ENCODE assay signal across 24 cellular contexts in genomic region chr10:7933262-7933661, GRCh38.
"Had no signal": no experiment of that assay in that cellular context is flagged by ENCODE, and none has a peak within 500 bp of the region (broad histone marks: within the 10 kb centered on the region; RNA-seq: fewer than 3 reads in every experiment).

No MANE protein-coding gene starts in this region.

- ATAC-seq: activated CD8-positive, alpha-beta memory T cell treated with anti-CD3 and anti-CD28 coated beads, Interleukin-2, amount 10 ng/mL, durations not matched to agents 7 days and 5 days; activated CD8-positive, alpha-beta T cell treated with anti-CD3 and anti-CD28 coated beads for 36 hours; body of pancreas; esophagus mucosa had no signal

- H3K27me3 Mint-ChIP-seq: activated B cell treated with CpG ODN at 0.5 μM for 24 hours; activated CD8-positive, alpha-beta memory T cell treated with anti-CD3 and anti-CD28 coated beads, Interleukin-2, amount 10 ng/mL, durations not matched to agents 7 days and 5 days; activated CD8-positive, alpha-beta T cell treated with anti-CD3 and anti-CD28 coated beads for 36 hours; memory B cell; progenitor cell of endocrine pancreas had no signal

- H3K4me3 ChIP-seq: body of pancreas, right atrium auricular region, thoracic aorta, upper lobe of left lung had no signal

- H3K27me3 ChIP-seq: body of pancreas, right atrium auricular region, upper lobe of left lung had no signal

- DNase-seq: activated B cell treated with CpG ODN at 0.5 μM for 24 hours; activated CD4-positive, alpha-beta T cell treated with anti-CD3 and anti-CD28 coated beads for 48 hours; activated CD8-positive, alpha-beta memory T cell treated with anti-CD3 and anti-CD28 coated beads, Interleukin-2, amount 10 ng/mL, durations not matched to agents 7 days and 5 days; activated CD8-positive, alpha-beta T cell treated with anti-CD3 and anti-CD28 coated beads for 36 hours; activated gamma-delta T cell; activated naive CD4-positive, alpha-beta T cell treated with anti-CD3 and anti-CD28 coated beads, Interleukin-2, amount 50 U/mL, for 16 hours; activated T-cell treated with anti-CD3 and anti-CD28 coated beads for 4 hours; anterior cingulate cortex; body of pancreas; dermis blood vessel endothelial cell; effector CD8-positive, alpha-beta T cell; foreskin melanocyte; hippocampal formation; occipital lobe; stimulated activated CD4-positive, alpha-beta T cell treated with anti-CD3 and anti-CD28 coated beads, Interleukin-4, amount 100 ng/mL, for 24 hours; stimulated activated naive CD4-positive, alpha-beta T cell treated with Interleukin-2 at 50 U/mL for 16 hours; T-helper 9 cell; upper lobe of left lung had no signal

- H3K27ac Mint-ChIP-seq: activated B cell treated with CpG ODN at 0.5 μM for 24 hours; activated CD8-positive, alpha-beta memory T cell treated with anti-CD3 and anti-CD28 coated beads, Interleukin-2, amount 10 ng/mL, durations not matched to agents 7 days and 5 days; activated CD8-positive, alpha-beta T cell treated with anti-CD3 and anti-CD28 coated beads for 36 hours; memory B cell; progenitor cell of endocrine pancreas had no signal

- H3K27ac ChIP-seq: body of pancreas, right atrium auricular region, thoracic aorta, upper lobe of left lung had no signal

- H3K4me3 Mint-ChIP-seq: activated B cell treated with CpG ODN at 0.5 μM for 24 hours; activated CD8-positive, alpha-beta memory T cell treated with anti-CD3 and anti-CD28 coated beads, Interleukin-2, amount 10 ng/mL, durations not matched to agents 7 days and 5 days; activated CD8-positive, alpha-beta T cell treated with anti-CD3 and anti-CD28 coated beads for 36 hours; memory B cell; nephron had no signal

- H3K9me3 ChIP-seq: body of pancreas, right atrium auricular region, thoracic aorta, upper lobe of left lung had no signal

- H3K4me1 Mint-ChIP-seq: activated B cell treated with CpG ODN at 0.5 μM for 24 hours; activated CD8-positive, alpha-beta memory T cell treated with anti-CD3 and anti-CD28 coated beads, Interleukin-2, amount 10 ng/mL, durations not matched to agents 7 days and 5 days; nephron had no signal

- H3K36me3 ChIP-seq: right atrium auricular region, thoracic aorta, upper lobe of left lung had no signal

- H3K4me1 ChIP-seq: right atrium auricular region, upper lobe of left lung had no signal
